ENCODE assay signal across 19 cellular contexts in the genomic region with DNA sequence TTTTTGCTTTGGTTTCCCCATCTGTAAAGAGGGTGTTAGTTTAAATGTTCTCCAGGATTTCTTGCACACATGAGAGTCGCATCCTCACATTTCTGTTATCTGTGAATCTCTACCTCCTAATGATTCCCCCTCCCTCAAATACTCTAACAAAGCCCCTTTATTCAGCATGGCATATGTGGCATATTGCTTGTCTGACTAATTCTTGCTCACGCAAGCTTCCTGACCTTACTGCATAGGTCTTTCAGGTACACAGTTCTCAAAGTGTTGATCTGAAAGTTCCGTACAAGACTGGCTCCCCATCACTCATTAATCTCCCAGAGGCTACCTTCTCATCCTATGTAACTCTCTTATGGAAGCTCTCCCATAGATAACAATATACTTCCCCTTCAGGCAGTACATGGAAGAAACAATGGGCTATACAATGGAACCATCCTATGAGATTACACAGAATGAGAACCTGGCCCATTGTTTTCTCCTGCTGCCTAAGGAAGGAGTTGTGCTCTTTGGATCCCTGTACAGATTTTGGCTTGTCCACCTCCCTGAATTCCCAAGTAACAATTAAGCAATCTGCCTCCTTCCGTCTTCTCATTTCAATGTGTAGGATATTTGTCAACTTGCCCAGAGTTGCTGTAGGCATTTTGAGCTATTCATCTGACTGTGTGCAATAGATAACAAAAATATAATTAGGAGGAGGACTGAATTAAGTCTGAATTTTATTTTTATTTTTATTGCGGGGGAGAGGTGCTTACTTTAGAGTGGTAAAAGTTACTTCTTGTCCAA.
"Had no signal": no experiment of that assay in that cellular context is flagged by ENCODE, and none has a peak within 500 bp of the region (broad histone marks: within the 10 kb centered on the region; RNA-seq: fewer than 3 reads in every experiment).

No MANE protein-coding gene starts in this region.

- H3K9me3 ChIP-seq: esophagus muscularis mucosa, pancreas, suprapubic skin, thyroid gland had no signal

- H3K27me3 Mint-ChIP-seq: progenitor cell of endocrine pancreas, type B pancreatic cell had no signal

- H3K4me3 Mint-ChIP-seq: mesothelial cell of epicardium, natural killer cell, type B pancreatic cell had no signal

- H3K4me1 ChIP-seq: esophagus muscularis mucosa, suprapubic skin had no signal

- H3K36me3 Mint-ChIP-seq: mesothelial cell of epicardium, natural killer cell, type B pancreatic cell had no signal

- H3K27ac Mint-ChIP-seq: mesothelial cell of epicardium, natural killer cell, progenitor cell of endocrine pancreas, type B pancreatic cell had no signal

- H2AFZ ChIP-seq: hepatocyte had no signal

- DNase-seq: cortex of kidney; dorsolateral prefrontal cortex; effector CD8-positive, alpha-beta T cell; head of caudate nucleus; natural killer cell; occipital lobe; pancreas; right cardiac atrium; small intestine; stimulated activated CD4-positive, alpha-beta T cell treated with anti-CD3 and anti-CD28 coated beads, Interleukin-12 subunit alpha, Interleukin-12 subunit beta, amount 100 ng/mL, for 4 hours; stimulated activated naive CD4-positive, alpha-beta T cell; thyroid gland had no signal

- H3K4me3 ChIP-seq: dorsolateral prefrontal cortex, esophagus muscularis mucosa, hepatocyte, pancreas, suprapubic skin, thyroid gland had no signal

- H3K27me3 ChIP-seq: esophagus muscularis mucosa, hepatocyte, pancreas, suprapubic skin, thyroid gland had no signal

- ATAC-seq: foreskin keratinocyte, natural killer cell, pancreas, right cardiac atrium had no signal

- H3K4me2 ChIP-seq: hepatocyte had no signal

- H3K27ac ChIP-seq: dorsolateral prefrontal cortex, esophagus muscularis mucosa, foreskin keratinocyte, hepatocyte, pancreas, suprapubic skin, thyroid gland had no signal

- H3K36me3 ChIP-seq: esophagus muscularis mucosa, pancreas, suprapubic skin, thyroid gland had no signal

- H3K9me3 Mint-ChIP-seq: mesothelial cell of epicardium, natural killer cell, type B pancreatic cell had no signal
